11 cellular contexts compared by ENCODE assay signal in the genomic region with DNA sequence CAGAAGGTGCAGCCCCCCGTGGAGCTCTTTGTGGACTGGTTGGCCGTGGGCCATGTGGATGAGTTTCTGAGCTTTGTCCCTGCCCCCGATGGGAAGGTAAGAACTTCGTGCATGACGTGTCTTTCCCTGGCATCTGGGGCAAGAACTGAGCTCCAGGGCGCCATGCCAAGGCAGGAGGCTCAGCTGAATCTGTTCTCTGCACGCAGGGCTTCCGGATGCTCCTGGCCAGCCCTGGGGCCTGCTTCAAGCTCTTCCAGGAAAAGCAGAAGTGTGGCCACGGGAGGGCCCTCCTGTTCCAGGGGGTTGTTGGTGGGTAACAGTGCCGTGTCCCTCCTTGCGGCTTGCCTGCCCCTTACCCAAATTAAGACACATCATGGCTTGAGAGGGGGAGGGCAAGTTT. TPM values are rescaled to one million over a fixed set of nuclear protein-coding genes. Genes with fewer than 3 reads are reported as not detected.
DNase-seq lines count a peak whose midpoint lies in the region; FAIRE-seq and TF ChIP-seq lines count a peak whose summit lies in the region.
"Had no signal": no experiment of that assay in that cellular context is flagged by ENCODE, and none has a peak within 500 bp of the region (broad histone marks: within the 10 kb centered on the region; RNA-seq: fewer than 3 reads in every experiment).

No MANE protein-coding gene starts in this region.

- H3K18ac ChIP-seq in H1 (ENCODE audit: extremely low read depth, low read length), result no peak overlapping the region; the same call in 1 of the 2 replicates

- no peak overlapping the region for H2BK120ac ChIP-seq in H1 (replicated peaks; ENCODE audit: low read depth, low read length)

- peak; percentile 22 to 45; a peak in 3 of 4 replicates for TF ChIP-seq RAD21 in H1 (IDR thresholded peaks at IDR 0.05 in 1 of 2, conservative IDR thresholded peaks at IDR 0.05 in 1 of 2; ENCODE audit: low read depth in 2 of 2, low read length in 2 of 2)

- intact Hi-C loops in Caco-2 (cut with micrococcal nuclease; ENCODE audit: unreplicated experiment), result no loop called here

- H4K5ac ChIP-seq in H1 (ENCODE audit: insufficient read length, low read depth, low read length), result no peak overlapping the region

- H3K27ac Mint-ChIP-seq in Caco-2 (ENCODE audit: unreplicated experiment), result no peak overlapping the region
- H3K27ac Mint-ChIP-seq: activated CD4-positive, alpha-beta memory T cell treated with anti-CD3 and anti-CD28 coated beads for 36 hours; brain had no signal

- H3K36me3 Mint-ChIP-seq in Caco-2 (ENCODE audit: insufficient read depth, unreplicated experiment), result no peaks in the 10 kb centered on the region
- H3K36me3 Mint-ChIP-seq: activated CD4-positive, alpha-beta memory T cell treated with anti-CD3 and anti-CD28 coated beads for 36 hours; brain had no signal

- H3K4ac ChIP-seq in H1 (replicated peaks; ENCODE audit: insufficient read length, low read depth, low read length), result no peak overlapping the region

- H3K27me3 Mint-ChIP-seq in Caco-2 (ENCODE audit: insufficient read depth, unreplicated experiment), result no peaks in the 10 kb centered on the region

- POLR2A ChIA-PET in H1 (lab: Charles Lee; ENCODE audit: partially characterized antibody) (no interaction called here), Caco-2 (lab: Charles Lee) (no interaction called here)

- H3K4me2 ChIP-seq in H1 (ENCODE audit: insufficient read depth in 1 of 2, low read depth in 2 of 2, low read length in 2 of 2), result no peak overlapping the region

- H3K79me1 ChIP-seq in H1 (ENCODE audit: low read depth, low read length), result no peaks in the 10 kb centered on the region

- H3K4me1 ChIP-seq in Peyer's patch, result peaks cover 0 to 7% (median 0%) of the 10 kb centered on the region in 4 donors
- H3K4me1 ChIP-seq in H1 (replicated peaks in 1 of 4; ENCODE audit: control insufficient read depth in 3 of 4, insufficient read depth in 4 of 4, low read length in 3 of 4), result no peaks in the 10 kb centered on the region; a peak in 1 of 7 replicates
- no peaks in the 10 kb centered on the region for H3K4me1 ChIP-seq in Caco-2

- H4K20me1 ChIP-seq in H1 (replicated peaks in 1 of 2; ENCODE audit: control insufficient read depth in 1 of 2, insufficient read depth in 2 of 2, low read length in 2 of 2), result no peaks in the 10 kb centered on the region

- H3K27me3 ChIP-seq in H7 (ENCODE audit: control insufficient read depth, insufficient read depth, low read length) (no peaks in the 10 kb centered on the region), Peyer's patch (no peaks in the 10 kb centered on the region), H1 (replicated peaks in 1 of 4; ENCODE audit: control insufficient read depth in 3 of 4, extremely low read depth in 1 of 4, insufficient read depth in 3 of 4, low read length in 3 of 4) (no peaks in the 10 kb centered on the region), Caco-2 (replicated peaks; ENCODE audit: control insufficient read depth, insufficient read depth, low read length) (no peaks in the 10 kb centered on the region)

- no peak overlapping the region for H3K14ac ChIP-seq in H1 (ENCODE audit: insufficient read length)

- H3K9me3 Mint-ChIP-seq in Caco-2 (ENCODE audit: unreplicated experiment), result no peaks in the 10 kb centered on the region
- H3K9me3 Mint-ChIP-seq: activated CD4-positive, alpha-beta memory T cell treated with anti-CD3 and anti-CD28 coated beads for 36 hours had no signal

- H3K36me3 ChIP-seq in H7 (replicated peaks; ENCODE audit: control insufficient read depth, insufficient read depth, low read length) (no peaks in the 10 kb centered on the region), Peyer's patch (no peaks in the 10 kb centered on the region), H1 (ENCODE audit: control insufficient read depth in 2 of 4, insufficient read depth in 4 of 4, low read length in 3 of 4) (no peaks in the 10 kb centered on the region; a peak in 1 of 8 replicates), Caco-2 (ENCODE audit: control insufficient read depth, insufficient read depth, low read length) (no peaks in the 10 kb centered on the region)

- no peak overlapping the region for H2BK5ac ChIP-seq in H1 (ENCODE audit: low read depth, low read length)

- no peak overlapping the region for H4K8ac ChIP-seq in H1 (ENCODE audit: extremely low read depth, insufficient read depth, low read length)

- H3K9me3 ChIP-seq in Peyer's patch (no peaks in the 10 kb centered on the region), H1 (ENCODE audit: insufficient read depth in 2 of 2, low read depth in 1 of 2, low read length in 1 of 2) (no peaks in the 10 kb centered on the region), Caco-2 (no peaks in the 10 kb centered on the region)

- CTCF ChIA-PET in H1 (lab: Charles Lee; ENCODE audit: partially characterized antibody) (interaction anchor here (0.6 to 3.9 kb wide), 11 partner anchors 8 to 210 kb away, joined by 3 to 26 read pairs (median 4); no protein-coding TSS in a partner anchor), Caco-2 (lab: Charles Lee) (no interaction called here)

- no peak overlapping the region for H3K56ac ChIP-seq in H1 (replicated peaks; ENCODE audit: insufficient read length, low read depth, low read length)

- H3K4me3 ChIP-seq in H7 (ENCODE audit: insufficient read depth, low read depth, low read length), result no peak overlapping the region
- H3K4me3 ChIP-seq in Peyer's patch, result no peak overlapping the region
- no peak overlapping the region for H3K4me3 ChIP-seq in H1 (ENCODE audit: extremely low read depth in 1 of 4, insufficient read depth in 2 of 4, low read depth in 3 of 4, low read length in 4 of 4)
- no peak overlapping the region for H3K4me3 ChIP-seq in Caco-2 (ENCODE audit: low read depth, low read length)

- 81% methylated on average over 11 of the region's 11 CpGs; no CpG with 5 or more reads in 1 of the 2 experiments for WGBS in H1 (ENCODE audit: extremely low coverage in 1 of 2, insufficient coverage in 1 of 2, insufficient read length in 1 of 2, insufficient replicate concordance in 2 of 2, low coverage in 1 of 2, low lambda C conversion rate in 2 of 2, missing lambda C conversion rate in 1 of 2), 2 experiments

- H3K9ac ChIP-seq in H1 (replicated peaks in 1 of 4; ENCODE audit: extremely low read depth in 1 of 4, low read depth in 3 of 4, low read length in 3 of 4), result no peak overlapping the region

- H3K4me1 Mint-ChIP-seq in Caco-2 (ENCODE audit: low read depth, unreplicated experiment), result no peaks in the 10 kb centered on the region
- H3K4me1 Mint-ChIP-seq: brain had no signal

- H3K4me3 Mint-ChIP-seq in Caco-2 (ENCODE audit: unreplicated experiment), result no peak overlapping the region
- H3K4me3 Mint-ChIP-seq: activated CD4-positive, alpha-beta memory T cell treated with anti-CD3 and anti-CD28 coated beads for 36 hours; brain had no signal

- no peak for FAIRE-seq in H1 (lab: Jason Lieb, UNC)
- FAIRE-seq: GM18507 had no signal

- peak overlapping the region; percentile 84; the same call in 1 of the 2 replicates for H2BK12ac ChIP-seq in H1 (ENCODE audit: low read depth, low read length)

- H4K91ac ChIP-seq in H1 (replicated peaks; ENCODE audit: insufficient read length, low read length), result no peak overlapping the region

- no peaks in the 10 kb centered on the region for H3K23me2 ChIP-seq in H1 (ENCODE audit: low read depth, low read length)

- no peak overlapping the region for H2AK5ac ChIP-seq in H1 (ENCODE audit: low read depth, low read length)

- DNase-seq in A172 (ENCODE audit: low spot score), result peak; percentile 60
- peak; percentile 51 for DNase-seq in H7
- peak in 2 of 3 donors; percentile 54 to 58 for DNase-seq in Peyer's patch
- DNase-seq in H1 (ENCODE audit: low read depth in 1 of 2, low spot score in 2 of 2), result no peak
- DNase-seq in dedifferentiated amniotic fluid mesenchymal stem cell (ENCODE audit: extremely low spot score), result no peak
- DNase-seq in stimulated activated naive CD4-positive, alpha-beta T cell treated with Interleukin-2 at 50 U/mL for 16 hours (lab: John Stamatoyannopoulos, UW), result no peak
- no peak for DNase-seq in Caco-2
- no peak for DNase-seq in T-helper 2 cell
- DNase-seq: activated CD4-positive, alpha-beta memory T cell treated with anti-CD3 and anti-CD28 coated beads for 36 hours had no signal

- H2BK20ac ChIP-seq in H1 (ENCODE audit: low read length), result no peak overlapping the region

- TF ChIP-seq EP300 in H1 (IDR thresholded peaks at IDR 0.05; ENCODE audit: borderline replicate concordance in 1 of 2, low read depth in 2 of 2, low read length in 2 of 2), result no peak

- no peak for TF ChIP-seq POLR2A in Peyer's patch (IDR thresholded peaks at IDR 0.05)
- TF ChIP-seq POLR2A in H1 (IDR thresholded peaks at IDR 0.05; ENCODE audit: control extremely low read depth in 1 of 2, low read depth in 2 of 2, low read length in 2 of 2), result no peak

- no peak overlapping the region for H2BK15ac ChIP-seq in H1 (ENCODE audit: low read length)

- TF ChIP-seq CTCF in Peyer's patch (IDR thresholded peaks at IDR 0.05) (no peak), H1 (IDR thresholded peaks at IDR 0.05; ENCODE audit: control extremely low read depth in 1 of 3, insufficient read depth in 1 of 3, low read depth in 1 of 3, low read length in 3 of 3) (peak in 1 of 3 experiments; percentile 9; a peak in 1 of 4 replicates), Caco-2 (IDR thresholded peaks at IDR 0.05; ENCODE audit: insufficient read depth in 1 of 2, low read depth in 1 of 2, low read length in 1 of 2, severe bottlenecking in 1 of 2, unreplicated experiment in 1 of 2) (no peak)

- no TSS peak for BruUV-seq in Caco-2 (replicated peaks; lab: Mats Ljungman, UMichigan)

- H3K23ac ChIP-seq in H1 (ENCODE audit: insufficient read length), result no peak overlapping the region

- H3K27ac ChIP-seq in Peyer's patch, result no peak overlapping the region
- no peak overlapping the region for H3K27ac ChIP-seq in H1 (ENCODE audit: low read depth, low read length)

- H2AFZ ChIP-seq in H1 (ENCODE audit: low read length), result no peak overlapping the region

- no peaks in the 10 kb centered on the region for H3K79me2 ChIP-seq in H1 (ENCODE audit: control insufficient read depth in 1 of 2, insufficient read depth in 2 of 2, low read length in 2 of 2)

RNA-seq across cellular contexts. Expression of gene PADI3, which starts 27.7 kb away (rescaled TPM):
- total RNA-seq in A172 (2014; rRNA removed; shearing (Covaris generic)), result 2.1 and 5.4 TPM in 2 replicates
- total RNA-seq in H7 (2014; rRNA removed; shearing (Covaris generic)), result 1.2 and 4.1 TPM in 2 replicates
- total RNA-seq in Peyer's patch, result not detected
- 0.37 and 0.44 TPM in 2 replicates for total RNA-seq in H1 (2021; fragmentation: NEBNext Ultra II Directional; extraction: Animal tissue kit (Norgen Biotek cat#: 25700))
- polyA plus RNA-seq in H1 (2011; rRNA removed), result 0.94 and 1.9 TPM in 2 replicates
- polyA plus RNA-seq in H1 (2011; cell fraction: cytosol; rRNA removed), result 1.6 TPM
- polyA plus RNA-seq in H1 (2011; cell fraction: nucleus; rRNA removed), result 3.4 TPM
- polyA plus RNA-seq in H1 (2012, experiment 1 of 2), result 0.35 to 0.85 TPM (median 0.64 TPM) in 4 replicates
- polyA plus RNA-seq in H1 (2012, experiment 2 of 2), result 0.33 TPM
- polyA plus RNA-seq in H1 (2013, experiment 1 of 2), result 0.59 TPM
- 0.35 TPM for polyA plus RNA-seq in H1 (2013, experiment 2 of 2)
- polyA minus RNA-seq in H1 (2011; rRNA and poly(A)+ RNA removed), result 1.3 and 1.7 TPM in 2 replicates
- polyA minus RNA-seq in H1 (2011; cell fraction: cytosol; rRNA and poly(A)+ RNA removed), result 0.81 TPM
- polyA minus RNA-seq in H1 (2011; cell fraction: nucleus; rRNA and poly(A)+ RNA removed), result 1.6 TPM
- total RNA-seq in Caco-2 (2022), result not detected in 2 replicates
- total RNA-seq: activated CD4-positive, alpha-beta memory T cell treated with anti-CD3 and anti-CD28 coated beads for 36 hours had no signal

RNA-seq across cellular contexts. Expression of gene PADI4, which starts 31.4 kb away (rescaled TPM):
- total RNA-seq in A172 (2014; rRNA removed; shearing (Covaris generic)), result 0.29 and 0.50 TPM in 2 replicates
- total RNA-seq in H7 (2014; rRNA removed; shearing (Covaris generic)), result 0.62 TPM in 1 of 2 replicates, not detected in the other
- total RNA-seq in Peyer's patch, result not detected
- total RNA-seq in H1 (2021; fragmentation: NEBNext Ultra II Directional; extraction: Animal tissue kit (Norgen Biotek cat#: 25700)), result not detected in 2 replicates
- 0.17 and 0.29 TPM in 2 replicates for polyA plus RNA-seq in H1 (2011; rRNA removed)
- polyA plus RNA-seq in H1 (2011; cell fraction: cytosol; rRNA removed), result 0.18 TPM
- polyA plus RNA-seq in H1 (2011; cell fraction: nucleus; rRNA removed), result 0.11 TPM
- polyA plus RNA-seq in H1 (2012, experiment 1 of 2), result 0.06 to 0.25 TPM (median 0.20 TPM) in 3 of 4 replicates, not detected in the other
- 0.07 TPM for polyA plus RNA-seq in H1 (2012, experiment 2 of 2)
- 0.39 TPM for polyA plus RNA-seq in H1 (2013, experiment 1 of 2)
- 0.29 TPM for polyA plus RNA-seq in H1 (2013, experiment 2 of 2)
- polyA minus RNA-seq in H1 (2011; rRNA and poly(A)+ RNA removed), result 0.41 TPM in 1 of 2 replicates, not detected in the other
- not detected for polyA minus RNA-seq in H1 (2011; cell fraction: cytosol; rRNA and poly(A)+ RNA removed)
- not detected for polyA minus RNA-seq in H1 (2011; cell fraction: nucleus; rRNA and poly(A)+ RNA removed)
- not detected in 2 replicates for total RNA-seq in Caco-2 (2022)

Comparison
In these comparisons a context has a peak if more than half of its experiments do, and no peak if none do; other contexts are left out.
1. DNase-seq: peak in A172 (single experiment), H7 (single experiment) and Peyer's patch (2 of 3); none in H1 (0 of 2), dedifferentiated amniotic fluid mesenchymal stem cell (single experiment), stimulated activated naive CD4-positive, alpha-beta T cell treated with Interleukin-2 at 50 U/mL for 16 hours (single experiment), Caco-2 (0 of 2) and T-helper 2 cell (0 of 5).